ENCODE assay signal across 20 cellular contexts in the genomic region with DNA sequence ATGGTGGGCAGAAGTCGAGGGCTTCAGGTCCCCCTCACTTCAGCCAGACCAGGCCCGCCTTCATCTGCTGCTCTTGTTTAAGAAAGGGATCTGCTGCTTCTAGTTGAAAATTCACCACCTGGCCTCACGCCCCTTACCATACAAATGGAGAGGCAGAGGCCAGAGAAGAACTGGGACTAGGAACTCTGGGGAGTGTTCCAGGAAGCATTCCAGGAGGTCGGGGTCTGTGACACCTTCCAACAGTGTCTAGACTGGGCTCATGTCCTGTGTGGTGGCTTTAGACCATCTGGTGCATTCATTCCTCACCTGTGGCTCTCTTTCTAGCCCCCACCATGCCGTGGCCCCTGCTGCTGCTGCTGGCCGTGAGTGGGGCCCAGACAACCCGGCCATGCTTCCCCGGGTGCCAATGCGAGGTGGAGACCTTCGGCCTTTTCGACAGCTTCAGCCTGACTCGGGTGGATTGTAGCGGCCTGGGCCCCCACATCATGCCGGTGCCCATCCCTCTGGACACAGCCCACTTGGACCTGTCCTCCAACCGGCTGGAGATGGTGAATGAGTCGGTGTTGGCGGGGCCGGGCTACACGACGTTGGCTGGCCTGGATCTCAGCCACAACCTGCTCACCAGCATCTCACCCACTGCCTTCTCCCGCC. TPM values are rescaled to one million over a fixed set of nuclear protein-coding genes. Genes with fewer than 3 reads are reported as not detected.
DNase-seq lines count a peak whose midpoint lies in the region; TF ChIP-seq lines count a peak whose summit lies in the region.
"Had no signal": no experiment of that assay in that cellular context is flagged by ENCODE, and none has a peak within 500 bp of the region (broad histone marks: within the 10 kb centered on the region; RNA-seq: fewer than 3 reads in every experiment).

No MANE protein-coding gene starts in this region.

- peaks cover 3% of the 10 kb centered on the region for H3K36me3 ChIP-seq in H7 (replicated peaks; ENCODE audit: control insufficient read depth, insufficient read depth, low read length)
- peaks cover 4 to 28% (median 28%) of the 10 kb centered on the region in 4 donors for H3K36me3 ChIP-seq in stomach

- peak; percentile 21 for DNase-seq in H7
- DNase-seq in hepatic stellate cell (ENCODE audit: low spot score): peak; percentile 2
- peak; percentile 22 for DNase-seq in stomach
- DNase-seq in NCI-H1092 treated with DMSO at 0.1 percent for 48 hours (lab: John Stamatoyannopoulos, UW): no peak
- no peak for DNase-seq in NCI-H187 treated with DMSO at 0.1 percent for 48 hours (lab: John Stamatoyannopoulos, UW)
- no peak for DNase-seq in erythroblast (lab: John Stamatoyannopoulos, UW)
- DNase-seq in foreskin melanocyte: no peak
- DNase-seq: activated naive CD4-positive, alpha-beta T cell treated with Interleukin-2 at 50 U/mL for 16 hours; activated T-cell treated with anti-CD3 and anti-CD28 coated beads, Interleukin-2, amount 50 U/mL, for 48 hours; Calu3; effector memory CD4-positive, alpha-beta T cell; kidney glomerular epithelial cell; NCI-H1694 treated with DMSO at 0.1 percent for 48 hours; NCI-H2171 treated with DMSO at 0.1 percent for 48 hours; NCI-H69; stimulated activated CD4-positive, alpha-beta T cell treated with anti-CD3 and anti-CD28 coated beads, Interleukin-4, amount 100 ng/mL, for 1 hour; tibial artery had no signal

- TF ChIP-seq POLR2A in stomach (IDR thresholded peaks at IDR 0.05): no peak
- TF ChIP-seq POLR2A in erythroblast (IDR thresholded peaks at IDR 0.05; ENCODE audit: low read length): no peak

- H3K27me3 ChIP-seq in H7 (ENCODE audit: control insufficient read depth, insufficient read depth, low read length) (no peaks in the 10 kb centered on the region), stomach (no peaks in the 10 kb centered on the region)
- H3K27me3 ChIP-seq: gastroesophageal sphincter, tibial artery had no signal

- intact Hi-C loops in stomach (cut with DNase I; ENCODE audit: low total_unique reads): loop anchor here (5.0 kb wide), 1 partner anchor 58 kb away; no protein-coding TSS in a partner anchor

- H3K4me1 ChIP-seq in stomach: peaks cover 13 to 67% (median 55%) of the 10 kb centered on the region in 4 donors

- 80 to 90% (median 87%) methylated on average over 14 to 21 of the region's 21 CpGs for WGBS in stomach, 5 donors

- H3K4me3 ChIP-seq in H7 (ENCODE audit: insufficient read depth, low read depth, low read length) (no peak overlapping the region), stomach (no peak overlapping the region)
- H3K4me3 ChIP-seq: gastroesophageal sphincter, GM12878, tibial artery had no signal

- TF ChIP-seq CTCF in 22Rv1 (IDR thresholded peaks at IDR 0.05) (no peak), stomach (IDR thresholded peaks at IDR 0.05) (no peak)

- no peaks in the 10 kb centered on the region for H3K9me3 ChIP-seq in stomach
- H3K9me3 ChIP-seq: gastroesophageal sphincter, tibial artery had no signal

- TF ChIP-seq EP300 in stomach (IDR thresholded peaks at IDR 0.05): no peak

- H3K27ac ChIP-seq in 22Rv1 (peak overlapping the region; percentile 100), stomach (peak overlapping the region in 1 of 5 donors; percentile 18)
- H3K27ac ChIP-seq: tibial artery had no signal

RNA-seq across cellular contexts. Expression of a gene that starts 12.3 kb away (rescaled TPM):
- total RNA-seq in H7 (2014; rRNA removed; shearing (Covaris generic)): 53.3 and 68.8 TPM in 2 replicates
- 100 to 1,000 TPM in 1 of 5 donors, 10 to 100 TPM in 4; 11.1 to 114 (median 20.4) TPM for total RNA-seq in stomach
- polyA plus RNA-seq in stomach: 10 to 100 TPM; 18.6 to 20.9 (median 18.9) TPM

Comparison
In these comparisons a context has a peak if more than half of its experiments do, and no peak if none do; other contexts are left out.
1. DNase-seq: peak in H7 (single experiment), hepatic stellate cell (single experiment) and stomach (single experiment); none in NCI-H1092 treated with DMSO at 0.1 percent for 48 hours (single experiment), NCI-H187 treated with DMSO at 0.1 percent for 48 hours (single experiment), erythroblast (0 of 2) and foreskin melanocyte (single experiment).